ENCODE assay signal across 2 cellular contexts in genomic region chr11:75582461-75582934, GRCh38.
TF ChIP-seq lines count a peak whose summit lies in the region.

No MANE protein-coding gene starts in this region.

TF ChIP-seq in SK-N-SH, 30 proteins besides CTCF, POLR2A, EP300 and RAD21 (continued from another document):
- no peak for TF ChIP-seq REST (IDR thresholded peaks at IDR 0.05; ENCODE audit: low read depth, low read length)

TF ChIP-seq in SK-N-SH treated with all-trans-retinoic acid at 6 μM for 48 hours, 23 proteins besides CTCF, POLR2A, EP300 and RAD21 (continued from another document):
- TF ChIP-seq TSHZ2 (CRISPR knock-in tag; IDR thresholded peaks at IDR 0.05) (no peak), SNAI2 (CRISPR knock-in tag; IDR thresholded peaks at IDR 0.05) (no peak), ZNF565 (CRISPR knock-in tag; conservative IDR thresholded peaks at IDR 0.05; ENCODE audit: low read depth) (no peak), TOX (CRISPR knock-in tag; IDR thresholded peaks at IDR 0.05; ENCODE audit: borderline replicate concordance) (no peak), CSDC2 (CRISPR knock-in tag; IDR thresholded peaks at IDR 0.05) (no peak), ZFP3 (CRISPR knock-in tag; IDR thresholded peaks at IDR 0.05) (no peak), ARNTL (CRISPR knock-in tag; IDR thresholded peaks at IDR 0.05; ENCODE audit: borderline replicate concordance, low read depth) (no peak)
